In the genomic region with DNA sequence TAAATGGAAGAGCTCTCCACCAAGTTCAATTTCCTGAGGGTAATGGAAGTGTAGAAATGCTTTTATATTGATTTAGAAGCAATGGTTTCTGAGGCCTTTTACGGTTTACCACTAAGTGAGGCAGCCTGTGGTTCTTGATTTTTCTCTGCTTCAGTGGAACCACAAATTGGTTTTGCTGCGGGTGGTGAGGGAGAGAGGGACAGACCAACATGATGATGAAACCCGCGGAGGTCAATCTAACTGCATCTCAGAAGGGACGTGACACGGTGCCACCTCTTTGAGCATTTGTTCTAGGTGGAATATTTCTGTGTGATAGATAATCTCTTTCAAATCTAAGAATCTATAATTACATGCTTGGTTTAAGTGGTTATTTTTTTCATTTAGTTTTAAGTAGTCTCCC, we compare ENCODE assay signal across 17 cellular contexts. TPM values are rescaled to one million over a fixed set of nuclear protein-coding genes. Genes with fewer than 3 reads are reported as not detected.
"Had no signal": no experiment of that assay in that cellular context is flagged by ENCODE, and none has a peak within 500 bp of the region (broad histone marks: within the 10 kb centered on the region; RNA-seq: fewer than 3 reads in every experiment).

No MANE protein-coding gene starts in this region.

- H3K36me3 ChIP-seq: heart right ventricle, thyroid gland had no signal

- H3K4me3 ChIP-seq: heart right ventricle, thyroid gland had no signal

- H3K27ac ChIP-seq: heart right ventricle, thyroid gland, VCaP had no signal

- H3K27me3 ChIP-seq: heart right ventricle, thyroid gland had no signal

- DNase-seq: activated CD4-positive, alpha-beta T cell treated with anti-CD3 and anti-CD28 coated beads, Interleukin-2, amount 10 ng/mL, durations not matched to agents 24 days and 14 days; activated CD8-positive, alpha-beta memory T cell treated with anti-CD3 and anti-CD28 coated beads, Interleukin-2, amount 10 ng/mL, durations not matched to agents 7 days and 5 days; activated CD8-positive, alpha-beta T cell treated with anti-CD3 and anti-CD28 coated beads for 36 hours; activated effector memory CD4-positive, alpha-beta T cell treated with anti-CD3 and anti-CD28 coated beads, Interleukin-2, amount 50 U/mL, for 16 hours; activated naive CD4-positive, alpha-beta T cell treated with anti-CD3 and anti-CD28 coated beads, Interleukin-2, amount 10 ng/mL, durations not matched to agents 7 days and 5 days; activated T-cell treated with anti-CD3 and anti-CD28 coated beads for 4 hours; amygdala; heart right ventricle; islet precursor cell; left cardiac atrium; midbrain; stimulated activated CD4-positive, alpha-beta T cell treated with anti-CD3 and anti-CD28 coated beads, Interleukin-4, amount 100 ng/mL, for 4 hours; substantia nigra; thyroid gland had no signal

- H3K9me3 ChIP-seq: heart right ventricle, thyroid gland had no signal

RNA-seq across cellular contexts. Expression of gene KCNE4, which starts 52.3 kb away (rescaled TPM):
- total RNA-seq: activated CD4-positive, alpha-beta T cell treated with anti-CD3 and anti-CD28 coated beads, Interleukin-2, amount 10 ng/mL, durations not matched to agents 24 days and 14 days; activated CD8-positive, alpha-beta memory T cell treated with anti-CD3 and anti-CD28 coated beads, Interleukin-2, amount 10 ng/mL, durations not matched to agents 7 days and 5 days; activated CD8-positive, alpha-beta T cell treated with anti-CD3 and anti-CD28 coated beads for 36 hours; epithelial cell of proximal tubule; natural killer cell treated with Interleukin-12 subunit alpha and Interleukin-12 subunit beta and Interleukin-15 and Interleukin-18, amount 100 ng/mL, for 72 hours had no signal
